13 cellular contexts compared by ENCODE assay signal in genomic region chr16:8194795-8195194, GRCh38.
A peak's percentile ranks its signal among the peaks of the same experiment; 100 is the strongest.
DNase-seq lines count a peak whose midpoint lies in the region; ATAC-seq, FAIRE-seq and TF ChIP-seq lines count a peak whose summit lies in the region.
"Had no signal": no experiment of that assay in that cellular context is flagged by ENCODE, and none has a peak within 500 bp of the region (broad histone marks: within the 10 kb centered on the region; RNA-seq: fewer than 3 reads in every experiment).

No MANE protein-coding gene starts in this region.

- H3K4me1 ChIP-seq in PC-9 (replicated peaks; ENCODE audit: insufficient read depth): no peaks in the 10 kb centered on the region
- no peaks in the 10 kb centered on the region for H3K4me1 ChIP-seq in left lung
- H3K4me1 ChIP-seq in Peyer's patch: no peaks in the 10 kb centered on the region

- intact Hi-C loops in PC-9 (cut with micrococcal nuclease; ENCODE audit: unreplicated experiment): no loop called here
- intact Hi-C loops in left lung (cut with DNase I): no loop called here

- CTCF ChIA-PET in HEK293T (lab: Yijun Ruan, JAX) (no interaction called here), PC-9 (lab: Charles Lee) (interaction anchor here (0.5 kb wide), 1 partner anchor 1148 kb away, joined by 6 read pairs; no protein-coding TSS in a partner anchor)

- no peaks in the 10 kb centered on the region for H3F3A ChIP-seq in PC-9 (ENCODE audit: insufficient read depth, low read depth)

- H3K27ac ChIP-seq in PC-9: no peak overlapping the region
- H3K27ac ChIP-seq in left lung: no peak overlapping the region
- no peak overlapping the region for H3K27ac ChIP-seq in Peyer's patch

- FAIRE-seq in GM12892 (lab: Jason Lieb, UNC): no peak
- FAIRE-seq: bronchial epithelial cell had no signal

- H3K9me2 ChIP-seq in PC-9 (ENCODE audit: insufficient read depth): no peaks in the 10 kb centered on the region

- H3K4me3 ChIP-seq in PC-9 (no peak overlapping the region), left lung (no peak overlapping the region), Peyer's patch (no peak overlapping the region)

- BruUV-seq in PC-9 (replicated peaks; lab: Mats Ljungman, UMichigan): no TSS peak

- H3K36me3 ChIP-seq in PC-9 (ENCODE audit: low read depth): no peaks in the 10 kb centered on the region
- H3K36me3 ChIP-seq in left lung: no peaks in the 10 kb centered on the region
- H3K36me3 ChIP-seq in Peyer's patch: no peaks in the 10 kb centered on the region

- no peaks in the 10 kb centered on the region for H4K20me1 ChIP-seq in PC-9 (ENCODE audit: insufficient read depth)

- H3K9me3 ChIP-seq in PC-9 (ENCODE audit: insufficient read depth, low read depth): no peaks in the 10 kb centered on the region
- peaks cover 0 to 3% of the 10 kb centered on the region in 2 donors for H3K9me3 ChIP-seq in left lung
- no peaks in the 10 kb centered on the region for H3K9me3 ChIP-seq in Peyer's patch

- no peak overlapping the region for H2AFZ ChIP-seq in PC-9

- peaks cover 9% of the 10 kb centered on the region; the same call in 1 of the 2 replicates for H3K27me3 ChIP-seq in PC-9 (ENCODE audit: insufficient read depth, low read depth)
- H3K27me3 ChIP-seq in left lung: no peaks in the 10 kb centered on the region
- H3K27me3 ChIP-seq in Peyer's patch: no peaks in the 10 kb centered on the region

- DNase-seq in Daoy (ENCODE audit: low read depth) (peak; percentile 10), HEK293T (ENCODE audit: extremely low spot score) (peak; percentile 28), PC-9 (peak in 1 of 2 experiments; percentile 15), left lung (no peak), GM12892 (ENCODE audit: insufficient read length) (no peak), amniotic stem cell (lab: John Stamatoyannopoulos, UW) (no peak), Peyer's patch (no peak)
- DNase-seq: activated effector memory CD4-positive, alpha-beta T cell treated with anti-CD3 and anti-CD28 coated beads, Interleukin-2, amount 50 U/mL, for 16 hours; DMS79; SHP77 treated with DMSO at 0.1 percent for 48 hours; stimulated activated CD4-positive, alpha-beta T cell treated with anti-CD3 and anti-CD28 coated beads, Interleukin-4, amount 100 ng/mL, for 4 hours had no signal

- H3K4me2 ChIP-seq in PC-9: no peak overlapping the region

- TF ChIP-seq POLR2A in GM12892 (IDR thresholded peaks at IDR 0.05; ENCODE audit: low read depth, low read length) (no peak), Peyer's patch (IDR thresholded peaks at IDR 0.05) (no peak)

- H3K79me2 ChIP-seq in PC-9 (ENCODE audit: low read depth): no peaks in the 10 kb centered on the region

- TF ChIP-seq CTCF in PC-9 (conservative IDR thresholded peaks at IDR 0.05): peak; percentile 50; the same call in 1 of the 2 replicates
- TF ChIP-seq CTCF in left lung (IDR thresholded peaks at IDR 0.05): no peak
- no peak for TF ChIP-seq CTCF in Peyer's patch (IDR thresholded peaks at IDR 0.05)

- ATAC-seq in left lung (peak; percentile 38), GM18868 (IDR thresholded peaks at IDR 0.05; ENCODE audit: unreplicated experiment) (no peak)

- POLR2A ChIA-PET in HEK293T (lab: Yijun Ruan, JAX): no interaction called here
- POLR2A ChIA-PET in PC-9 (lab: Charles Lee; ENCODE audit: unreplicated experiment): interaction anchor here (0.6 kb wide), 1 partner anchor 1134 kb away, joined by 3 read pairs; no protein-coding TSS in a partner anchor

TF ChIP-seq in HEK293T, 16 proteins besides CTCF, POLR2A, EP300 and RAD21:
- no peak for TF ChIP-seq ELF4 (IDR thresholded peaks at IDR 0.05)
- no peak for TF ChIP-seq FOXA1 (IDR thresholded peaks at IDR 0.05)
- no peak for TF ChIP-seq HDGF (IDR thresholded peaks at IDR 0.05; ENCODE audit: borderline replicate concordance)
- no peak for TF ChIP-seq FOXK2 (IDR thresholded peaks at IDR 0.05)
- TF ChIP-seq ARNT (IDR thresholded peaks at IDR 0.05): no peak

Comparison
In these comparisons a context has a peak if more than half of its experiments do, and no peak if none do; other contexts are left out.
1. DNase-seq: peak in Daoy (single experiment) and HEK293T (single experiment); none in left lung (0 of 2), GM12892 (single experiment), amniotic stem cell (single experiment) and Peyer's patch (0 of 3).